ENCODE assay signal across 1 cellular context in the genomic region with DNA sequence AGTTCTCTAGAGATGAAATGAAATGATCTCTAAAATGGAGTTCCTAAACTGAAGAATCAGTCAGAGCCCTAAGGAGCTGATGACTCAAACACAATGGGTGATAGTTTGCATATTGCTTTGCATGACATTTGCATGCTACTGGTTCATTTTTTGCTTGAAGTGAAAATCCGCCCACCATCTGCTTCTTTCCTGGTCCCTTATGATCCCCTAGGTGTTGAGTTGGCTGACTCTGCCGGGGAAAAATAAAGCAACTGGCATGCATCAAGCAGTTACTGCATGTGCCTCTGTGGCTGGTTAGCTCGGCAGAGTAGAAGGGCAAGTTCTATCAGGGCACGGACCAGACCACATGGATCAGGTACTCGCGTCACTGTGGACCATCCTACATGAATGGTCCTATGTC.
TF ChIP-seq lines count a peak whose summit lies in the region.

No MANE protein-coding gene starts in this region.

TF ChIP-seq in endothelial cell of umbilical vein, 7 proteins besides CTCF, POLR2A, EP300 and RAD21 (continued from another document):
- TF ChIP-seq POLR2AphosphoS5 (IDR thresholded peaks at IDR 0.05; ENCODE audit: insufficient read depth, low read depth, low read length) (no peak), FOS (IDR thresholded peaks at IDR 0.05; ENCODE audit: borderline replicate concordance, insufficient read depth, low read length) (no peak)
TF ChIP-seq in endothelial cell of umbilical vein: peak in this region for 0.
